16 cellular contexts compared by ENCODE assay signal in genomic region chr1:193676996-193677569, GRCh38.
"Had no signal": no experiment of that assay in that cellular context is flagged by ENCODE, and none has a peak within 500 bp of the region (broad histone marks: within the 10 kb centered on the region; RNA-seq: fewer than 3 reads in every experiment).

No MANE protein-coding gene starts in this region.

- DNase-seq: activated CD4-positive, alpha-beta T cell treated with anti-CD3 and anti-CD28 coated beads, Interleukin-2, amount 50 U/mL, for 1 hour; activated CD8-positive, alpha-beta memory T cell treated with anti-CD3 and anti-CD28 coated beads for 24 hours; activated gamma-delta T cell; activated T-cell treated with anti-CD3 and anti-CD28 coated beads, Interleukin-2, amount 50 U/mL, for 72 hours; amniotic stem cell; colonic mucosa; endodermal cell; erythroblast; hypothalamus; right lobe of liver; small intestine; stimulated activated CD4-positive, alpha-beta T cell treated with anti-CD3 and anti-CD28 coated beads, Interleukin-15, amount 100 ng/mL, for 24 hours; stimulated activated CD4-positive, alpha-beta T cell treated with anti-CD3 and anti-CD28 coated beads, Interleukin-2, amount 100 ng/mL, for 48 hours; stimulated activated naive CD8-positive, alpha-beta T cell treated with anti-CD3 and anti-CD28 coated beads, Interleukin-15, amount 100 ng/mL, for 72 hours; T1000; transverse colon had no signal
